ENCODE assay signal across 26 cellular contexts in genomic region chr6:33927112-33927511, GRCh38.
"Had no signal": no experiment of that assay in that cellular context is flagged by ENCODE, and none has a peak within 500 bp of the region (broad histone marks: within the 10 kb centered on the region; RNA-seq: fewer than 3 reads in every experiment).

No MANE protein-coding gene starts in this region.

- H3K27ac ChIP-seq: ascending aorta, cardiac muscle cell, PC-9, RWPE1 had no signal

- H3K4me2 ChIP-seq: PC-9 had no signal

- H3K36me3 ChIP-seq: ascending aorta, cardiac muscle cell, MG63, WERI-Rb-1 had no signal

- H3K9me3 ChIP-seq: ascending aorta, MG63 had no signal

- H2AFZ ChIP-seq: PC-9 had no signal

- H3K27me3 Mint-ChIP-seq: activated naive CD4-positive, alpha-beta T cell treated with anti-CD3 and anti-CD28 coated beads, Interleukin-2, amount 50 U/mL, for 24 hours; activated T-cell treated with anti-CD3 and anti-CD28 coated beads, Interleukin-2, amount 50 U/mL, for 24 hours had no signal

- H3K36me3 Mint-ChIP-seq: activated naive CD4-positive, alpha-beta T cell treated with anti-CD3 and anti-CD28 coated beads, Interleukin-2, amount 50 U/mL, for 24 hours; activated naive CD8-positive, alpha-beta T cell treated with anti-CD3 and anti-CD28 coated beads, Interleukin-2, amount 10 ng/mL, durations not matched to agents 7 days and 5 days had no signal

- H3K4me3 Mint-ChIP-seq: activated CD4-positive, alpha-beta T cell treated with anti-CD3 and anti-CD28 coated beads for 36 hours; activated CD4-positive, alpha-beta T cell treated with anti-CD3 and anti-CD28 coated beads, Interleukin-2, amount 10 ng/mL, durations not matched to agents 7 days and 5 days; activated CD8-positive, alpha-beta T cell treated with anti-CD3 and anti-CD28 coated beads, Interleukin-2, amount 10 ng/mL, durations not matched to agents 7 days and 5 days; activated naive CD4-positive, alpha-beta T cell treated with anti-CD3 and anti-CD28 coated beads, Interleukin-2, amount 50 U/mL, for 24 hours; activated naive CD8-positive, alpha-beta T cell treated with anti-CD3 and anti-CD28 coated beads, Interleukin-2, amount 10 ng/mL, durations not matched to agents 7 days and 5 days; activated T-cell treated with anti-CD3 and anti-CD28 coated beads, Interleukin-2, amount 50 U/mL, for 24 hours had no signal

- H3K27ac Mint-ChIP-seq: activated CD4-positive, alpha-beta T cell treated with anti-CD3 and anti-CD28 coated beads for 36 hours; activated CD4-positive, alpha-beta T cell treated with anti-CD3 and anti-CD28 coated beads, Interleukin-2, amount 10 ng/mL, durations not matched to agents 7 days and 5 days; activated CD8-positive, alpha-beta T cell treated with anti-CD3 and anti-CD28 coated beads, Interleukin-2, amount 10 ng/mL, durations not matched to agents 7 days and 5 days; activated naive CD4-positive, alpha-beta T cell treated with anti-CD3 and anti-CD28 coated beads, Interleukin-2, amount 50 U/mL, for 24 hours; activated naive CD8-positive, alpha-beta T cell treated with anti-CD3 and anti-CD28 coated beads, Interleukin-2, amount 10 ng/mL, durations not matched to agents 7 days and 5 days; activated T-cell treated with anti-CD3 and anti-CD28 coated beads, Interleukin-2, amount 50 U/mL, for 24 hours; activated T-helper 2 cell treated with anti-CD3 and anti-CD28 coated beads, Interferon-gamma antibody, Interleukin-2, Interleukin-4, amounts not matched to agents 10 μg/mL and 5 μg/mL and 100 μg/mL, durations not matched to agents 14 hours and 24 hours and 36 hours had no signal

- H3K27me3 ChIP-seq: ascending aorta, cardiac muscle cell, MG63 had no signal

- DNase-seq: activated CD4-positive, alpha-beta T cell treated with anti-CD3 and anti-CD28 coated beads for 36 hours; activated CD4-positive, alpha-beta T cell treated with anti-CD3 and anti-CD28 coated beads, Interleukin-2, amount 10 ng/mL, durations not matched to agents 7 days and 5 days; activated CD4-positive, alpha-beta T cell treated with anti-CD3 and anti-CD28 coated beads, Interleukin-2, amount 50 U/mL, for 48 hours; activated CD8-positive, alpha-beta T cell treated with anti-CD3 and anti-CD28 coated beads, Interleukin-2, amount 10 ng/mL, durations not matched to agents 7 days and 5 days; activated gamma-delta T cell; activated naive CD4-positive, alpha-beta T cell treated with Interleukin-2 at 50 U/mL for 16 hours; activated naive CD8-positive, alpha-beta T cell treated with anti-CD3 and anti-CD28 coated beads, Interleukin-2, amount 10 ng/mL, durations not matched to agents 7 days and 5 days; activated T-cell treated with anti-CD3 and anti-CD28 coated beads, Interleukin-2, amount 50 U/mL, for 24 hours; NCI-H1048; NCI-H2029; NCI-H2107; NCI-H2171; NCI-H510A; PC-9; SIG-M5; T-helper 1 cell; T-helper 2 cell; T-helper 9 cell had no signal

- H3K9me3 Mint-ChIP-seq: activated CD4-positive, alpha-beta T cell treated with anti-CD3 and anti-CD28 coated beads, Interleukin-2, amount 10 ng/mL, durations not matched to agents 7 days and 5 days; activated naive CD4-positive, alpha-beta T cell treated with anti-CD3 and anti-CD28 coated beads, Interleukin-2, amount 50 U/mL, for 24 hours; activated T-helper 2 cell treated with anti-CD3 and anti-CD28 coated beads, Interferon-gamma antibody, Interleukin-2, Interleukin-4, amounts not matched to agents 10 μg/mL and 5 μg/mL and 100 μg/mL, durations not matched to agents 14 hours and 24 hours and 36 hours had no signal

- H3K4me1 ChIP-seq: ascending aorta had no signal

- H3K4me3 ChIP-seq: ascending aorta, cardiac muscle cell, MG63, PC-9 had no signal

- FAIRE-seq: RCC 7860 had no signal
